8 cellular contexts compared by ENCODE assay signal in genomic region chr14:74763803-74764531, GRCh38. TPM values are rescaled to one million over a fixed set of nuclear protein-coding genes. Genes with fewer than 3 reads are reported as not detected.
DNase-seq lines count a peak whose midpoint lies in the region; ATAC-seq, FAIRE-seq and TF ChIP-seq lines count a peak whose summit lies in the region.

No MANE protein-coding gene starts in this region.

- H3K27ac ChIP-seq in epithelial cell of prostate, result peak overlapping the region; percentile 58
- peak overlapping the region; percentile 83 to 90 for H3K27ac ChIP-seq in uterus

- no peak for TF ChIP-seq CTCF in uterus (IDR thresholded peaks at IDR 0.05)

- intact Hi-C loops in Right ventricle myocardium inferior (cut with DNase I), result loop anchor here (1.0 kb wide), 1 partner anchor 51 kb away; the partner anchor contains the start of genes AREL1 and FCF1
- intact Hi-C loops in Right ventricle myocardium superior (cut with DNase I), result no loop called here
- intact Hi-C loops in uterus (cut with DNase I; ENCODE audit: low total_unique reads), result no loop called here

- peak overlapping the region; percentile 88 for H3K27ac Mint-ChIP-seq in activated CD4-positive, alpha-beta T cell treated with anti-CD3 and anti-CD28 coated beads, Interleukin-2, amount 10 ng/mL, durations not matched to agents 7 days and 5 days
- peak overlapping the region; percentile 89 to 98 (median 96) for H3K27ac Mint-ChIP-seq in naive thymus-derived CD8-positive, alpha-beta T cell

- POLR2A ChIA-PET in activated CD4-positive, alpha-beta T cell treated with anti-CD3 and anti-CD28 coated beads, Interleukin-2, amount 10 ng/mL, durations not matched to agents 7 days and 5 days (lab: Charles Lee), result interaction anchor here (0.6 to 1.0 kb wide), 2 partner anchors 71 to 666 kb away, joined by 3 read pairs; no protein-coding TSS in a partner anchor
- POLR2A ChIA-PET in naive thymus-derived CD8-positive, alpha-beta T cell (lab: Charles Lee), result interaction anchor here (0.5 to 2.5 kb wide), 28 partner anchors 8 to 1737 kb away, joined by 3 to 16 read pairs (median 4); partner anchors contain the start of genes NPC2, RBM25 and ZFYVE1

- H3K27me3 ChIP-seq in uterus, result no peaks in the 10 kb centered on the region

- H3K4me3 ChIP-seq in uterus, result peak overlapping the region; percentile 91 to 96

- H3K36me3 Mint-ChIP-seq in activated CD4-positive, alpha-beta T cell treated with anti-CD3 and anti-CD28 coated beads, Interleukin-2, amount 10 ng/mL, durations not matched to agents 7 days and 5 days (ENCODE audit: low read depth), result peaks cover 40% of the 10 kb centered on the region
- peaks cover 0 to 21% (median 10%) of the 10 kb centered on the region in 3 donors for H3K36me3 Mint-ChIP-seq in naive thymus-derived CD8-positive, alpha-beta T cell

- CTCF ChIA-PET in activated CD4-positive, alpha-beta T cell treated with anti-CD3 and anti-CD28 coated beads, Interleukin-2, amount 10 ng/mL, durations not matched to agents 7 days and 5 days (lab: Charles Lee), result interaction anchor here (0.6 to 2.7 kb wide), 18 partner anchors 9 to 357 kb away, joined by 3 to 13 read pairs (median 4); partner anchors contain the start of gene LTBP2

- H3K27me3 Mint-ChIP-seq in activated CD4-positive, alpha-beta T cell treated with anti-CD3 and anti-CD28 coated beads, Interleukin-2, amount 10 ng/mL, durations not matched to agents 7 days and 5 days, result no peaks in the 10 kb centered on the region
- H3K27me3 Mint-ChIP-seq in naive thymus-derived CD8-positive, alpha-beta T cell, result no peaks in the 10 kb centered on the region

- peak overlapping the region; percentile 98 for H3K4me3 Mint-ChIP-seq in activated CD4-positive, alpha-beta T cell treated with anti-CD3 and anti-CD28 coated beads, Interleukin-2, amount 10 ng/mL, durations not matched to agents 7 days and 5 days
- peak overlapping the region; percentile 83 to 98 (median 90) for H3K4me3 Mint-ChIP-seq in naive thymus-derived CD8-positive, alpha-beta T cell

- DNase-seq in Right ventricle myocardium inferior (ENCODE audit: missing footprints) (peak; percentile 66), Right ventricle myocardium superior (no peak), epithelial cell of prostate (ENCODE audit: low read depth, low spot score) (peak; percentile 22), uterus (peak; percentile 17 to 28), NCI-H1694 treated with DMSO at 0.1 percent for 48 hours (lab: John Stamatoyannopoulos, UW) (no peak), H54 (ENCODE audit: insufficient read length, low spot score) (no peak)
- DNase-seq in activated CD4-positive, alpha-beta T cell treated with anti-CD3 and anti-CD28 coated beads, Interleukin-2, amount 10 ng/mL, durations not matched to agents 7 days and 5 days, result peak; percentile 12
- DNase-seq in naive thymus-derived CD8-positive, alpha-beta T cell, result peak in 6 of 10 donors; percentile 3 to 20 (median 8)

- no peaks in the 10 kb centered on the region for H3K9me3 ChIP-seq in uterus

- H3K4me1 Mint-ChIP-seq in activated CD4-positive, alpha-beta T cell treated with anti-CD3 and anti-CD28 coated beads, Interleukin-2, amount 10 ng/mL, durations not matched to agents 7 days and 5 days, result peaks cover 45% of the 10 kb centered on the region
- H3K4me1 Mint-ChIP-seq in naive thymus-derived CD8-positive, alpha-beta T cell, result peaks cover 28 to 58% (median 56%) of the 10 kb centered on the region in 4 donors

- ATAC-seq in Right ventricle myocardium inferior (no peak), Right ventricle myocardium superior (ENCODE audit: poor library complexity) (no peak)
- ATAC-seq in naive thymus-derived CD8-positive, alpha-beta T cell, result no peak

- TF ChIP-seq POLR2A in uterus (IDR thresholded peaks at IDR 0.05), result no peak
- no peak for TF ChIP-seq POLR2A in H54 (IDR thresholded peaks at IDR 0.05; ENCODE audit: low read depth, low read length)

- peaks cover 0 to 4% of the 10 kb centered on the region in 2 donors for H3K4me1 ChIP-seq in uterus

- H3K9me3 Mint-ChIP-seq in activated CD4-positive, alpha-beta T cell treated with anti-CD3 and anti-CD28 coated beads, Interleukin-2, amount 10 ng/mL, durations not matched to agents 7 days and 5 days, result no peaks in the 10 kb centered on the region
- H3K9me3 Mint-ChIP-seq in naive thymus-derived CD8-positive, alpha-beta T cell, result no peaks in the 10 kb centered on the region

- no peaks in the 10 kb centered on the region for H3K36me3 ChIP-seq in uterus

- no peak for FAIRE-seq in H54 (lab: Jason Lieb, UNC)

RNA-seq across cellular contexts. Expression of gene YLPM1, which starts 0.9 kb away (rescaled TPM):
- total RNA-seq in Right ventricle myocardium inferior, result 27.1 TPM
- 26.6 TPM for total RNA-seq in Right ventricle myocardium superior
- total RNA-seq in activated CD4-positive, alpha-beta T cell treated with anti-CD3 and anti-CD28 coated beads, Interleukin-2, amount 10 ng/mL, durations not matched to agents 7 days and 5 days, result 10 to 100 TPM; 72.4 to 73.8 TPM
- total RNA-seq in naive thymus-derived CD8-positive, alpha-beta T cell, result 100 to 1,000 TPM; 103 to 113 TPM
- polyA plus RNA-seq in naive thymus-derived CD8-positive, alpha-beta T cell, result 10 to 100 TPM in 2 of 3 donors, 1 to 10 TPM in 1; 6.5 to 23.0 (median 14.0) TPM
- total RNA-seq in uterus, result 100 to 1,000 TPM in 2 of 4 donors, 10 to 100 TPM in 1, 1 to 10 TPM in 1; 8.8 to 118 (median 91.9) TPM

RNA-seq across cellular contexts. Expression of gene FCF1, which starts 51.0 kb away (rescaled TPM):
- total RNA-seq in Right ventricle myocardium inferior (37.6 TPM), Right ventricle myocardium superior (35.8 TPM), uterus (100 to 1,000 TPM in 1 of 4 donors, 10 to 100 TPM in 2, 1 to 10 TPM in 1; 6.4 to 116 (median 46.6) TPM)
- 10 to 100 TPM; 60.1 to 81.9 TPM for total RNA-seq in activated CD4-positive, alpha-beta T cell treated with anti-CD3 and anti-CD28 coated beads, Interleukin-2, amount 10 ng/mL, durations not matched to agents 7 days and 5 days
- total RNA-seq in naive thymus-derived CD8-positive, alpha-beta T cell, result 10 to 100 TPM; 65.8 to 66.8 TPM
- 10 to 100 TPM; 31.7 to 37.1 (median 34.7) TPM for polyA plus RNA-seq in naive thymus-derived CD8-positive, alpha-beta T cell

RNA-seq across cellular contexts. Expression of gene AREL1, which starts 51.1 kb away (rescaled TPM):
- 22.7 TPM for total RNA-seq in Right ventricle myocardium inferior
- total RNA-seq in Right ventricle myocardium superior, result 22.6 TPM
- total RNA-seq in activated CD4-positive, alpha-beta T cell treated with anti-CD3 and anti-CD28 coated beads, Interleukin-2, amount 10 ng/mL, durations not matched to agents 7 days and 5 days, result 10 to 100 TPM; 44.1 to 44.2 TPM
- 10 to 100 TPM; 49.7 to 52.9 TPM for total RNA-seq in naive thymus-derived CD8-positive, alpha-beta T cell
- polyA plus RNA-seq in naive thymus-derived CD8-positive, alpha-beta T cell, result 10 to 100 TPM; 17.3 to 20.6 (median 19.3) TPM
- 10 to 100 TPM in 3 of 4 donors, 1 to 10 TPM in 1; 2.1 to 33.8 (median 22.3) TPM for total RNA-seq in uterus

Comparison
In these comparisons a context has a peak if more than half of its experiments do, and no peak if none do; other contexts are left out.
1. DNase-seq: peak in Right ventricle myocardium inferior (single experiment), activated CD4-positive, alpha-beta T cell treated with anti-CD3 and anti-CD28 coated beads, Interleukin-2, amount 10 ng/mL, durations not matched to agents 7 days and 5 days (single experiment), epithelial cell of prostate (single experiment), naive thymus-derived CD8-positive, alpha-beta T cell (6 of 10) and uterus (2 of 2); none in Right ventricle myocardium superior (single experiment), NCI-H1694 treated with DMSO at 0.1 percent for 48 hours (single experiment) and H54 (single experiment).